8 cellular contexts compared by ENCODE assay signal in genomic region chr15:43204016-43204901, GRCh38. TPM values are rescaled to one million over a fixed set of nuclear protein-coding genes. Genes with fewer than 3 reads are reported as not detected.
A peak's percentile ranks its signal among the peaks of the same experiment; 100 is the strongest.
DNase-seq lines count a peak whose midpoint lies in the region; ATAC-seq and TF ChIP-seq lines count a peak whose summit lies in the region.

No MANE protein-coding gene starts in this region.

- H3K4me3 ChIP-seq in CD8-positive, alpha-beta T cell (ENCODE audit: low read depth, low read length) = no peak overlapping the region
- H3K4me3 ChIP-seq in HL-60 (replicated peaks; ENCODE audit: insufficient read depth, low read length) = no peak overlapping the region
- no peak overlapping the region for H3K4me3 ChIP-seq in astrocyte of the cerebellum (ENCODE audit: low read depth, low read length)

- no peak overlapping the region for H3K4me3 Mint-ChIP-seq in CD8-positive, alpha-beta T cell

- H3K9me3 ChIP-seq in CD8-positive, alpha-beta T cell (ENCODE audit: low read length) = no peaks in the 10 kb centered on the region

- H3K36me3 Mint-ChIP-seq in CD8-positive, alpha-beta T cell = peaks cover 4% of the 10 kb centered on the region

- H3K27me3 Mint-ChIP-seq in CD8-positive, alpha-beta T cell (ENCODE audit: low read depth) = peaks cover 7% of the 10 kb centered on the region

- in situ Hi-C loops in astrocyte of the cerebellum (cut with HindIII; ENCODE audit: low sequenced_read_pairs) = no loop called here

- peaks cover 3% of the 10 kb centered on the region for H3K4me1 Mint-ChIP-seq in CD8-positive, alpha-beta T cell (ENCODE audit: low read depth)

- DNase-seq in CD8-positive, alpha-beta T cell = peak; percentile 15 to 58 (median 44)
- DNase-seq in HL-60 (ENCODE audit: low read depth in 1 of 2, low spot score in 1 of 2) (peak in 1 of 2 experiments; percentile 49), astrocyte of the cerebellum (ENCODE audit: low read depth) (peak; percentile 38), iris pigment epithelial cell (ENCODE audit: low read depth) (peak; percentile 79), NCI-H446 treated with DMSO at 0.1 percent for 48 hours (lab: John Stamatoyannopoulos, UW) (no peak)
- peak; percentile 42 for DNase-seq in stimulated activated CD4-positive, alpha-beta T cell treated with anti-CD3 and anti-CD28 coated beads, Interleukin-4, amount 100 ng/mL, for 24 hours

- POLR2A ChIA-PET in CD8-positive, alpha-beta T cell (lab: Charles Lee) = interaction anchor here (0.7 to 1.8 kb wide), 3 partner anchors 9 to 23 kb away, joined by 3 to 5 read pairs (median 4); no protein-coding TSS in a partner anchor

- H3K4me1 ChIP-seq in CD8-positive, alpha-beta T cell (ENCODE audit: insufficient read depth, low read length) = no peaks in the 10 kb centered on the region

- CTCF ChIA-PET in CD8-positive, alpha-beta T cell (lab: Charles Lee) = interaction anchor here (0.6 to 2.5 kb wide), 17 partner anchors 9 to 206 kb away, joined by 3 to 19 read pairs (median 4); partner anchors contain the start of gene CCNDBP1

- H3K27ac Mint-ChIP-seq in CD8-positive, alpha-beta T cell = no peak overlapping the region

- intact Hi-C loops in CD8-positive, alpha-beta T cell (cut with DNase I, micrococcal nuclease) = loop anchor here in 1 of 2 experiments (1.0 to 2.0 kb wide), 2 partner anchors 17 to 499 kb away; no protein-coding TSS in a partner anchor

- H3K27ac ChIP-seq in CD8-positive, alpha-beta T cell (ENCODE audit: low read depth, low read length) = no peak overlapping the region
- H3K27ac ChIP-seq in HL-60 (replicated peaks) = no peak overlapping the region

- H3K27me3 ChIP-seq in CD8-positive, alpha-beta T cell (ENCODE audit: insufficient read depth, low read length) = no peaks in the 10 kb centered on the region
- peaks cover 2% of the 10 kb centered on the region for H3K27me3 ChIP-seq in HL-60 (ENCODE audit: insufficient read depth, poor library complexity, severe bottlenecking)

- peaks cover 3% of the 10 kb centered on the region for H3K9me3 Mint-ChIP-seq in CD8-positive, alpha-beta T cell

- TF ChIP-seq CTCF in CD8-positive, alpha-beta T cell (IDR thresholded peaks at IDR 0.05) = peak; percentile 62
- TF ChIP-seq CTCF in HL-60 (IDR thresholded peaks at IDR 0.05; ENCODE audit: insufficient read depth, low read length) (peak; percentile 69), astrocyte of the cerebellum (IDR thresholded peaks at IDR 0.05; ENCODE audit: low read depth, low read length, missing control alignments) (peak; percentile 71)

- ATAC-seq in CD8-positive, alpha-beta T cell = peak; percentile 71
- ATAC-seq in SK-N-SH treated with all-trans-retinoic acid at 6 μM for 48 hours = peak; percentile 87
- no peak for ATAC-seq in GM21576 (IDR thresholded peaks at IDR 0.05; ENCODE audit: unreplicated experiment)

- no peaks in the 10 kb centered on the region for H3K36me3 ChIP-seq in CD8-positive, alpha-beta T cell (ENCODE audit: insufficient read depth, low read length)

TF ChIP-seq in SK-N-SH treated with all-trans-retinoic acid at 6 μM for 48 hours, 23 proteins besides CTCF, POLR2A, EP300 and RAD21:
- TF ChIP-seq POU6F1 (CRISPR knock-in tag; IDR thresholded peaks at IDR 0.05; ENCODE audit: borderline replicate concordance, low read depth) (no peak), ZNF70 (CRISPR knock-in tag; IDR thresholded peaks at IDR 0.05) (no peak), CREB5 (CRISPR knock-in tag; IDR thresholded peaks at IDR 0.05; ENCODE audit: low read depth) (no peak), PATZ1 (CRISPR knock-in tag; IDR thresholded peaks at IDR 0.05; ENCODE audit: borderline replicate concordance) (no peak)
TF ChIP-seq in SK-N-SH treated with all-trans-retinoic acid at 6 μM for 48 hours: peak in this region for 0.

RNA-seq across cellular contexts. Expression of gene EPB42, which starts 16.6 kb away (rescaled TPM):
- total RNA-seq in CD8-positive, alpha-beta T cell = not detected

RNA-seq across cellular contexts. Expression of gene CCNDBP1, which starts 19.1 kb away (rescaled TPM):
- 10 to 100 TPM; 80.3 to 81.1 TPM for total RNA-seq in CD8-positive, alpha-beta T cell
